In genomic region chr17:27519550-27519949, GRCh38 we compare ENCODE assay signal across 14 cellular contexts.
A peak's percentile ranks its signal among the peaks of the same experiment; 100 is the strongest.
DNase-seq lines count a peak whose midpoint lies in the region; ATAC-seq, FAIRE-seq and TF ChIP-seq lines count a peak whose summit lies in the region.
"Had no signal": no experiment of that assay in that cellular context is flagged by ENCODE, and none has a peak within 500 bp of the region (broad histone marks: within the 10 kb centered on the region; RNA-seq: fewer than 3 reads in every experiment).

No MANE protein-coding gene starts in this region.

- peaks cover 12% of the 10 kb centered on the region for H3K79me1 ChIP-seq in H1 (ENCODE audit: low read depth, low read length)

- H2BK15ac ChIP-seq in H1 (ENCODE audit: low read length): no peak overlapping the region

- intact Hi-C loops in left colon (cut with DNase I, micrococcal nuclease): no loop called here

- no peaks in the 10 kb centered on the region for H3K27me3 ChIP-seq in H1 (replicated peaks in 1 of 4; ENCODE audit: control insufficient read depth in 3 of 4, extremely low read depth in 1 of 4, insufficient read depth in 3 of 4, low read length in 3 of 4)
- H3K27me3 ChIP-seq: gastrocnemius medialis had no signal

- 78% methylated on average over 4 of the region's 4 CpGs; no CpG with 5 or more reads in 1 of the 2 experiments for WGBS in H1 (ENCODE audit: extremely low coverage in 1 of 2, insufficient coverage in 1 of 2, insufficient read length in 1 of 2, insufficient replicate concordance in 2 of 2, low coverage in 1 of 2, low lambda C conversion rate in 2 of 2, missing lambda C conversion rate in 1 of 2), 2 experiments

- no peak overlapping the region for H3K23ac ChIP-seq in H1 (ENCODE audit: insufficient read length)

- TF ChIP-seq CTCF in GM12865 (IDR thresholded peaks at IDR 0.05; ENCODE audit: insufficient read depth, low read depth, low read length, missing control alignments): no peak
- TF ChIP-seq CTCF in H1 (IDR thresholded peaks at IDR 0.05; ENCODE audit: control extremely low read depth in 1 of 3, insufficient read depth in 1 of 3, low read depth in 1 of 3, low read length in 3 of 3): no peak

- H3K9me3 ChIP-seq in H1 (ENCODE audit: insufficient read depth in 2 of 2, low read depth in 1 of 2, low read length in 1 of 2): no peaks in the 10 kb centered on the region
- H3K9me3 ChIP-seq: gastrocnemius medialis had no signal

- no peak overlapping the region for H3K14ac ChIP-seq in H1 (ENCODE audit: insufficient read length)

- peak overlapping the region; percentile 14 for H4K5ac ChIP-seq in H1 (ENCODE audit: insufficient read length, low read depth, low read length)

- CTCF ChIA-PET in H1 (lab: Charles Lee; ENCODE audit: partially characterized antibody): interaction anchor here (0.9 to 5.1 kb wide), 12 partner anchors 10 to 283 kb away, joined by 3 to 20 read pairs (median 3); partner anchors contain the start of gene KSR1

- FAIRE-seq in H1 (lab: Jason Lieb, UNC): no peak
- FAIRE-seq: keratinocyte had no signal

- H3K18ac ChIP-seq in H1 (ENCODE audit: extremely low read depth, low read length): peak overlapping the region; percentile 15; the same call in 1 of the 2 replicates

- POLR2A ChIA-PET in H1 (lab: Charles Lee; ENCODE audit: partially characterized antibody): interaction anchor here (0.6 kb wide), 1 partner anchor 593 kb away, joined by 3 read pairs; no protein-coding TSS in a partner anchor

- H3K23me2 ChIP-seq in H1 (ENCODE audit: low read depth, low read length): no peaks in the 10 kb centered on the region

- H2BK12ac ChIP-seq in H1 (ENCODE audit: low read depth, low read length): 0 out of 2 replicates have a peak overlapping the region, but pooled peaks have one; percentile 41

- peaks cover 7 to 28% (median 16%) of the 10 kb centered on the region in 4 experiments for H3K4me1 ChIP-seq in H1 (replicated peaks in 1 of 4; ENCODE audit: control insufficient read depth in 3 of 4, insufficient read depth in 4 of 4, low read length in 3 of 4)
- H3K4me1 ChIP-seq: gastrocnemius medialis had no signal

- TF ChIP-seq EP300 in H1 (IDR thresholded peaks at IDR 0.05; ENCODE audit: borderline replicate concordance in 1 of 2, low read depth in 2 of 2, low read length in 2 of 2): no peak

- TF ChIP-seq POLR2A in GM19099 (IDR thresholded peaks at IDR 0.05; ENCODE audit: extremely low read depth, insufficient read length, low read depth) (peak; percentile 28), H1 (IDR thresholded peaks at IDR 0.05; ENCODE audit: control extremely low read depth in 1 of 2, low read depth in 2 of 2, low read length in 2 of 2) (no peak)

- H2BK5ac ChIP-seq in H1 (ENCODE audit: low read depth, low read length): no peak overlapping the region; the same call in 1 of the 2 replicates

- DNase-seq in GM12865 (ENCODE audit: low read depth) (peak; percentile 77), H1 (ENCODE audit: low read depth in 1 of 2, low spot score in 2 of 2) (no peak), left colon (no peak)
- no peak for DNase-seq in stimulated activated naive CD4-positive, alpha-beta T cell treated with Interleukin-2 at 50 U/mL for 16 hours (lab: John Stamatoyannopoulos, UW)
- no peak for DNase-seq in activated naive CD4-positive, alpha-beta T cell treated with Interleukin-2 at 50 U/mL for 16 hours
- DNase-seq: activated CD4-positive, alpha-beta T cell treated with anti-CD3 and anti-CD28 coated beads, Interleukin-2, amount 50 U/mL, for 4 hours; activated naive CD4-positive, alpha-beta T cell treated with anti-CD3 and anti-CD28 coated beads for 36 hours; gastrocnemius medialis; NCI-H1694 treated with DMSO at 0.1 percent for 48 hours; T-cell had no signal

- no peak overlapping the region for H2AFZ ChIP-seq in H1 (ENCODE audit: low read length)

- H3K56ac ChIP-seq in H1 (replicated peaks; ENCODE audit: insufficient read length, low read depth, low read length): no peak overlapping the region

- H3K9ac ChIP-seq in H1 (replicated peaks in 1 of 4; ENCODE audit: extremely low read depth in 1 of 4, low read depth in 3 of 4, low read length in 3 of 4): no peak overlapping the region

- TF ChIP-seq RAD21 in H1 (IDR thresholded peaks at IDR 0.05 in 1 of 2, conservative IDR thresholded peaks at IDR 0.05 in 1 of 2; ENCODE audit: low read depth in 2 of 2, low read length in 2 of 2): no peak

- no peak overlapping the region for H4K91ac ChIP-seq in H1 (replicated peaks; ENCODE audit: insufficient read length, low read length)

- H4K8ac ChIP-seq in H1 (ENCODE audit: extremely low read depth, insufficient read depth, low read length): no peak overlapping the region

- H2AK5ac ChIP-seq in H1 (ENCODE audit: low read depth, low read length): 0 out of 2 replicates have a peak overlapping the region, but pooled peaks have one; percentile 58

- no peak overlapping the region for H3K4ac ChIP-seq in H1 (replicated peaks; ENCODE audit: insufficient read length, low read depth, low read length)

- no peak overlapping the region for H2BK20ac ChIP-seq in H1 (ENCODE audit: low read length)

- no peak overlapping the region for H3K4me3 ChIP-seq in GM12865 (ENCODE audit: low read depth, low read length)
- no peak overlapping the region for H3K4me3 ChIP-seq in H1 (ENCODE audit: extremely low read depth in 1 of 4, insufficient read depth in 2 of 4, low read depth in 3 of 4, low read length in 4 of 4)
- H3K4me3 ChIP-seq: gastrocnemius medialis had no signal

- ATAC-seq in HG02885 (IDR thresholded peaks at IDR 0.05; ENCODE audit: poor library complexity, unreplicated experiment) (peak; percentile 57), HG02981 (IDR thresholded peaks at IDR 0.05; ENCODE audit: unreplicated experiment) (no peak), left colon (no peak)
- ATAC-seq: gastrocnemius medialis, T-cell had no signal

- H4K20me1 ChIP-seq in H1 (replicated peaks in 1 of 2; ENCODE audit: control insufficient read depth in 1 of 2, insufficient read depth in 2 of 2, low read length in 2 of 2): no peaks in the 10 kb centered on the region

- no peak overlapping the region for H3K4me2 ChIP-seq in H1 (ENCODE audit: insufficient read depth in 1 of 2, low read depth in 2 of 2, low read length in 2 of 2)

- no peaks in the 10 kb centered on the region for H3K36me3 ChIP-seq in H1 (ENCODE audit: control insufficient read depth in 2 of 4, insufficient read depth in 4 of 4, low read length in 3 of 4)
- H3K36me3 ChIP-seq: gastrocnemius medialis had no signal

- H3K79me2 ChIP-seq in H1 (ENCODE audit: control insufficient read depth in 1 of 2, insufficient read depth in 2 of 2, low read length in 2 of 2): peaks cover 0 to 84% of the 10 kb centered on the region in 2 experiments; a peak in 3 of 4 replicates

- H2BK120ac ChIP-seq in H1 (replicated peaks; ENCODE audit: low read depth, low read length): no peak overlapping the region

- H3K27ac ChIP-seq in H1 (ENCODE audit: low read depth, low read length): no peak overlapping the region
- H3K27ac ChIP-seq: gastrocnemius medialis had no signal

TF ChIP-seq in H1, 55 proteins besides CTCF, POLR2A, EP300 and RAD21:
- no peak for TF ChIP-seq JUND (IDR thresholded peaks at IDR 0.05; ENCODE audit: low read length)
